Comparison of ENCODE assay signal across 9 cellular contexts in the genomic region with DNA sequence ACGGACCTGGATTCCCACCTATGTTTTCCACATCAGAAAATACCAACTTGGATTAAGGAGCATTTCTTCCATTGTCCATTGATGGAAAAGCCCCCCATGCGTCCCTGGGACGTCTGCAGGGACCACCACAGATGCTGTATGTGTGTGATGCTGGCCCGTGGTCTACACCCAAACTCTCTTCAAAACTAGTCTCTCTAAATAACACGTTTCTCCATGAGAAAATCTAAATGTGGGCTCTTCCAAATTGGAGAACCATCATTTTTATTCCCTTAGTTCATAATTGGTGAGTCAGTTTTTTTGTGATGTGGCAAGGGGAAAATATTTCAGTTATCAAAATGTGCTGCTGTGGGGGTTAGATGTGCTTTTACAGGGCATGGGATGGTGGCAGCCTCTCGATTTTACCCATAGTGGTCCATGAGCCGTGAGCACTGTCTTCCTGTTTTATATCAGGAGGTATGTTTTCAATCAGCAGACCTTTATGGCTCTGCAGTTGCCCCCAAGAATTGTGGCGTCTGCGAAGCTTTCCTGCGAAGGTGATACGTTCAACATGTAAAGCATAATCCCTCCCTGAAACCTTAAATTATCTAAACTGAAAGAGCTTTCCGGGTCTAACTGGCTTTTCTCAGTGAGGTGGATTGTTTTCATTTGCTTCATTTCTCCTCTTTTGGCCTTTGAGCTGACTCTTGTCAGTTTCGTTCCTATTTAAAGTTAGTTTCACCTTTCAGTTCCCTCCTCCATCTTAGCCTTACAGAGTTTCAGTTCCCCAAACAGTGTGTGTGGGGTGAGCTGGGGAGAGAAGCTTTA.
DNase-seq lines count a peak whose midpoint lies in the region; ATAC-seq and TF ChIP-seq lines count a peak whose summit lies in the region.
"Had no signal": no experiment of that assay in that cellular context is flagged by ENCODE, and none has a peak within 500 bp of the region (broad histone marks: within the 10 kb centered on the region; RNA-seq: fewer than 3 reads in every experiment).

No MANE protein-coding gene starts in this region.

- H3F3A ChIP-seq in smooth muscle cell (ENCODE audit: low read depth): no peaks in the 10 kb centered on the region

- DNase-seq in activated CD8-positive, alpha-beta T cell treated with anti-CD3 and anti-CD28 coated beads for 36 hours: peak; percentile 79
- DNase-seq in gastrocnemius medialis (no peak), left ventricle myocardium inferior (no peak), retina (no peak), smooth muscle cell (lab: John Stamatoyannopoulos, UW; ENCODE audit: unreplicated experiment) (no peak), NCI-H1436 (lab: John Stamatoyannopoulos, UW) (no peak)

- H4K20me1 ChIP-seq in smooth muscle cell (ENCODE audit: low read depth): peaks cover 17% of the 10 kb centered on the region

- intact Hi-C loops in activated CD8-positive, alpha-beta T cell treated with anti-CD3 and anti-CD28 coated beads for 36 hours (cut with micrococcal nuclease): loop anchor here (2.0 to 5.0 kb wide), 2 partner anchors 34 to 128 kb away; no protein-coding TSS in a partner anchor
- intact Hi-C loops in gastrocnemius medialis (cut with DNase I; ENCODE audit: low total_unique reads) (no loop called here), left ventricle myocardium inferior (cut with micrococcal nuclease) (no loop called here)

- no peak for TF ChIP-seq POLR2A in gastrocnemius medialis (IDR thresholded peaks at IDR 0.05)

- no peaks in the 10 kb centered on the region for H3K9me3 ChIP-seq in gastrocnemius medialis
- no peaks in the 10 kb centered on the region for H3K9me3 ChIP-seq in left ventricle myocardium inferior (replicated peaks)
- no peaks in the 10 kb centered on the region for H3K9me3 ChIP-seq in smooth muscle cell (replicated peaks; ENCODE audit: low read depth)
- H3K9me3 ChIP-seq: upper lobe of left lung had no signal

- H3K4me3 ChIP-seq in gastrocnemius medialis (no peak overlapping the region), left ventricle myocardium inferior (no peak overlapping the region), smooth muscle cell (no peak overlapping the region)
- H3K4me3 ChIP-seq: upper lobe of left lung had no signal

- no peak overlapping the region for H3K4me2 ChIP-seq in smooth muscle cell

- no peak overlapping the region for H3K9ac ChIP-seq in smooth muscle cell (ENCODE audit: low read depth)

- in situ Hi-C loops in gastrocnemius medialis (cut with MboI; ENCODE audit: low sequenced_read_pairs in 4 of 4): no loop called here

- 90% methylated on average over 13 of the region's 13 CpGs for WGBS in smooth muscle cell (ENCODE audit: low lambda C conversion rate)

- peaks cover 26% of the 10 kb centered on the region for H3K4me1 Mint-ChIP-seq in activated CD8-positive, alpha-beta T cell treated with anti-CD3 and anti-CD28 coated beads for 36 hours (ENCODE audit: low read depth)

- H3K27ac ChIP-seq in gastrocnemius medialis: peak overlapping the region; percentile 46 to 68 (median 57)
- no peak overlapping the region for H3K27ac ChIP-seq in left ventricle myocardium inferior (replicated peaks)
- H3K27ac ChIP-seq in smooth muscle cell (ENCODE audit: low read depth): no peak overlapping the region

- TF ChIP-seq CTCF in activated CD8-positive, alpha-beta T cell treated with anti-CD3 and anti-CD28 coated beads for 36 hours (IDR thresholded peaks at IDR 0.05): no peak
- TF ChIP-seq CTCF in gastrocnemius medialis (IDR thresholded peaks at IDR 0.05 in 4 of 5, conservative IDR thresholded peaks at IDR 0.05 in 1 of 5) (no peak), left ventricle myocardium inferior (IDR thresholded peaks at IDR 0.05; ENCODE audit: borderline replicate concordance) (no peak), smooth muscle cell (IDR thresholded peaks at IDR 0.05; ENCODE audit: borderline replicate concordance, insufficient read depth, poor library complexity, severe bottlenecking) (no peak)

- H3K9me3 Mint-ChIP-seq in activated CD8-positive, alpha-beta T cell treated with anti-CD3 and anti-CD28 coated beads for 36 hours: no peaks in the 10 kb centered on the region

- H2AFZ ChIP-seq in smooth muscle cell (ENCODE audit: low read depth): no peak overlapping the region

- H3K36me3 ChIP-seq in gastrocnemius medialis (no peaks in the 10 kb centered on the region), left ventricle myocardium inferior (no peaks in the 10 kb centered on the region), smooth muscle cell (ENCODE audit: low read depth) (no peaks in the 10 kb centered on the region)
- H3K36me3 ChIP-seq: upper lobe of left lung had no signal

- H3K4me1 ChIP-seq in gastrocnemius medialis (peaks cover 34 to 49% of the 10 kb centered on the region in 2 donors), left ventricle myocardium inferior (peaks cover 9% of the 10 kb centered on the region), smooth muscle cell (ENCODE audit: low read depth) (no peaks in the 10 kb centered on the region)

- H3K36me3 Mint-ChIP-seq in activated CD8-positive, alpha-beta T cell treated with anti-CD3 and anti-CD28 coated beads for 36 hours (ENCODE audit: low read depth): peaks cover 2% of the 10 kb centered on the region

- CTCF ChIA-PET in activated CD8-positive, alpha-beta T cell treated with anti-CD3 and anti-CD28 coated beads for 36 hours (lab: Charles Lee): interaction anchor here (0.8 to 1.6 kb wide), 6 partner anchors 10 to 128 kb away, joined by 3 to 8 read pairs (median 4); no protein-coding TSS in a partner anchor

- H3K4me3 Mint-ChIP-seq in activated CD8-positive, alpha-beta T cell treated with anti-CD3 and anti-CD28 coated beads for 36 hours: peak overlapping the region; percentile 27

- H3K79me2 ChIP-seq in smooth muscle cell (ENCODE audit: low read depth): peaks cover 41% of the 10 kb centered on the region

- POLR2A ChIA-PET in activated CD8-positive, alpha-beta T cell treated with anti-CD3 and anti-CD28 coated beads for 36 hours (lab: Charles Lee): interaction anchor here (0.6 to 2.6 kb wide), 9 partner anchors 26 to 144 kb away, joined by 3 to 14 read pairs (median 4); partner anchors contain the start of gene SETBP1

- H3K27me3 ChIP-seq in gastrocnemius medialis (no peaks in the 10 kb centered on the region), left ventricle myocardium inferior (ENCODE audit: low read depth) (no peaks in the 10 kb centered on the region), smooth muscle cell (ENCODE audit: low read depth) (no peaks in the 10 kb centered on the region)
- H3K27me3 ChIP-seq: upper lobe of left lung had no signal

- peaks cover 3% of the 10 kb centered on the region for H3K27me3 Mint-ChIP-seq in activated CD8-positive, alpha-beta T cell treated with anti-CD3 and anti-CD28 coated beads for 36 hours

- peak overlapping the region; percentile 94 for H3K27ac Mint-ChIP-seq in activated CD8-positive, alpha-beta T cell treated with anti-CD3 and anti-CD28 coated beads for 36 hours

- ATAC-seq in GM19351 (IDR thresholded peaks at IDR 0.05; ENCODE audit: unreplicated experiment) (peak; percentile 93), HG03103 (IDR thresholded peaks at IDR 0.05; ENCODE audit: low read depth, unreplicated experiment) (peak; percentile 86), gastrocnemius medialis (no peak)
- ATAC-seq in activated CD8-positive, alpha-beta T cell treated with anti-CD3 and anti-CD28 coated beads for 36 hours: peak; percentile 91

Comparison
In these comparisons a context has a peak if more than half of its experiments do, and no peak if none do; other contexts are left out.
1. ATAC-seq: peak in GM19351 (single experiment), HG03103 (single experiment) and activated CD8-positive, alpha-beta T cell treated with anti-CD3 and anti-CD28 coated beads for 36 hours (single experiment); none in gastrocnemius medialis (0 of 2).
2. H3K27ac ChIP-seq: peak in gastrocnemius medialis (4 of 4); none in left ventricle myocardium inferior (single experiment) and smooth muscle cell (single experiment).